Comparison of ENCODE assay signal across 1 cellular context in the genomic region with DNA sequence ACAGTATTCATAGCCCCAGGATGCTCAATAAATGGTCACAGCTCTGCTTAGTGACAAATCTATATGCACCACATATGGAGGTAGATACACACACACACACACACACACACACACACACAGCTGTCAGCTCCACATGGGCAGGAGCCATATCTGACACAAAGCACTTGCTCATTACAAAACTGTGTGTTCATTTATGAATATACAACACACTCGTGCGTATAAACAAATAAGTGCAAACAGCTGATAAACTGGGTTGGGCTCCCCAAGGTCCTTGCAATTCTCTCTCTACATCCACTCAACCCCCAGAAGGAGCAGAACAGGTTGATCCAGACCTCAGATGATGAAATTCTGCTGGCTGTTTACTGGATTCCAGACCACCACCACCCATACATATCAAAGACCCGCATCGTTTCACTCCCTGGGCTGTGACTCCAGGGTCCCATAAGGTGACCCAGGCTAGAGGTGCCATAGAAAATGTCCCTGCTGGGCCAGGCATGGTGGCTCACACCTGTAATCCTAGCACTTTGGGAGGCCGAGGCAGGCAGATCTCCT.
TF ChIP-seq lines count a peak whose summit lies in the region.

No MANE protein-coding gene starts in this region.

TF ChIP-seq in HepG2, 621 proteins besides CTCF, POLR2A, EP300 and RAD21 (continued from another document):
- TF ChIP-seq IKZF4 (CRISPR knock-in tag; IDR thresholded peaks at IDR 0.05; ENCODE audit: borderline replicate concordance, low read depth, not compliant biosample characterization) = no peak
